Comparison of ENCODE assay signal across 19 cellular contexts in genomic region chr2:9826208-9826607, GRCh38.
"Had no signal": no experiment of that assay in that cellular context is flagged by ENCODE, and none has a peak within 500 bp of the region (broad histone marks: within the 10 kb centered on the region; RNA-seq: fewer than 3 reads in every experiment).

No MANE protein-coding gene starts in this region.

- ATAC-seq: gastrocnemius medialis, heart right ventricle, left cardiac atrium, left lung, left ventricle myocardium superior, lower lobe of right lung, mucosa of descending colon had no signal

- DNase-seq: dermis blood vessel endothelial cell; dorsolateral prefrontal cortex; effector CD4-positive, alpha-beta T cell; effector memory CD4-positive, alpha-beta T cell; esophagus squamous epithelium; foreskin fibroblast; foreskin melanocyte; gastrocnemius medialis; glutamatergic neuron; head of caudate nucleus; heart right ventricle; hippocampal formation; left cardiac atrium; left lung; left ventricle myocardium superior; lower lobe of right lung; mesenchymal stem cell; mucosa of descending colon; naive B cell had no signal
